In genomic region chr16:28555593-28555992, GRCh38 we compare ENCODE assay signal across 1 cellular context.
TF ChIP-seq lines count a peak whose summit lies in the region.

No MANE protein-coding gene starts in this region.

TF ChIP-seq in GM12878, 131 proteins besides CTCF, POLR2A, EP300 and RAD21 (continued from another document):
- TF ChIP-seq E2F4 (IDR thresholded peaks at IDR 0.05; ENCODE audit: low read depth, low read length) (no peak), DPF2 (IDR thresholded peaks at IDR 0.05) (no peak), IRF5 (IDR thresholded peaks at IDR 0.05; ENCODE audit: borderline replicate concordance) (no peak), STAT3 (IDR thresholded peaks at IDR 0.05; ENCODE audit: low read depth, low read length) (no peak), TBL1XR1 (IDR thresholded peaks at IDR 0.05; ENCODE audit: low read depth, low read length) (no peak), ELK1 (IDR thresholded peaks at IDR 0.05; ENCODE audit: low read depth, low read length) (no peak), ZBTB40 (IDR thresholded peaks at IDR 0.05; ENCODE audit: borderline replicate concordance) (no peak), SMAD1 (IDR thresholded peaks at IDR 0.05; ENCODE audit: low read depth, partially characterized antibody) (no peak), BRCA1 (IDR thresholded peaks at IDR 0.05; ENCODE audit: low read depth, low read length) (no peak), ZNF687 (IDR thresholded peaks at IDR 0.05) (no peak), CREB1 (IDR thresholded peaks at IDR 0.05; ENCODE audit: low read depth) (0 out of 2 replicates have a peak, but pooled peaks have one; percentile 20), WRNIP1 (IDR thresholded peaks at IDR 0.05; ENCODE audit: borderline replicate concordance, low read depth, low read length) (no peak), ATF2 (IDR thresholded peaks at IDR 0.05; ENCODE audit: low read length) (peak; percentile 36; the same call in 1 of the 2 replicates), SIX5 (IDR thresholded peaks at IDR 0.05; ENCODE audit: low read depth, low read length, severe bottlenecking) (no peak), MTA2 (IDR thresholded peaks at IDR 0.05; ENCODE audit: low read depth) (no peak), NKRF (conservative IDR thresholded peaks at IDR 0.05) (no peak), KAT2A (conservative IDR thresholded peaks at IDR 0.05; ENCODE audit: control insufficient read depth, low read depth, low read length) (no peak), ESRRA (IDR thresholded peaks at IDR 0.05; ENCODE audit: low read length) (no peak), IRF3 (IDR thresholded peaks at IDR 0.05) (no peak), MXI1 (IDR thresholded peaks at IDR 0.05; ENCODE audit: low read depth, low read length) (no peak), CBX3 (IDR thresholded peaks at IDR 0.05; ENCODE audit: borderline replicate concordance, low read depth) (no peak), ZNF622 (IDR thresholded peaks at IDR 0.05) (no peak), FOXM1 (IDR thresholded peaks at IDR 0.05; ENCODE audit: low read depth, low read length) (no peak), NFIC (IDR thresholded peaks at IDR 0.05; ENCODE audit: low read depth, low read length) (no peak), PAX8 (IDR thresholded peaks at IDR 0.05) (no peak), JUNB (IDR thresholded peaks at IDR 0.05) (no peak), ATF7 (IDR thresholded peaks at IDR 0.05; ENCODE audit: low read depth) (no peak), BCL3 (IDR thresholded peaks at IDR 0.05; ENCODE audit: borderline replicate concordance, insufficient read depth, low read depth, low read length, poor library complexity, severe bottlenecking) (no peak), ZSCAN29 (IDR thresholded peaks at IDR 0.05) (no peak), NBN (IDR thresholded peaks at IDR 0.05) (no peak), TCF7 (IDR thresholded peaks at IDR 0.05; ENCODE audit: borderline replicate concordance) (no peak), POLR2AphosphoS5 (IDR thresholded peaks at IDR 0.05; ENCODE audit: low read length) (no peak), NR2C2 (IDR thresholded peaks at IDR 0.05; ENCODE audit: borderline replicate concordance, control insufficient read depth, insufficient read length, low read depth) (no peak), BACH1 (IDR thresholded peaks at IDR 0.05; ENCODE audit: borderline replicate concordance) (0 out of 2 replicates have a peak, but pooled peaks have one; percentile 14), SREBF2 (IDR thresholded peaks at IDR 0.05; ENCODE audit: low read length) (no peak)
